In genomic region chr11:9748361-9748970, GRCh38 we compare ENCODE assay signal across 8 cellular contexts.
DNase-seq lines count a peak whose midpoint lies in the region; ATAC-seq, FAIRE-seq and TF ChIP-seq lines count a peak whose summit lies in the region.

No MANE protein-coding gene starts in this region.

- H3K4me3 ChIP-seq in neutrophil (ENCODE audit: low read depth in 1 of 2, low read length in 1 of 2): no peak overlapping the region

- H3K4me1 ChIP-seq in neutrophil (ENCODE audit: control insufficient read depth in 1 of 2, insufficient read depth in 1 of 2, low read depth in 1 of 2, low read length in 1 of 2): no peaks in the 10 kb centered on the region

- ATAC-seq in GM18517 (IDR thresholded peaks at IDR 0.05; ENCODE audit: unreplicated experiment): peak; percentile 59
- peak; percentile 81 for ATAC-seq in HG03045 (IDR thresholded peaks at IDR 0.05; ENCODE audit: unreplicated experiment)

- DNase-seq in AG20443 (ENCODE audit: low spot score) (peak; percentile 78), NCI-H69 (lab: John Stamatoyannopoulos, UW) (peak; percentile 91), fibroblast of gingiva (ENCODE audit: low read depth) (peak; percentile 81), urothelium cell line (ENCODE audit: low spot score) (peak; percentile 47)
- DNase-seq in activated CD8-positive, alpha-beta memory T cell treated with anti-CD3 and anti-CD28 coated beads, Interleukin-2, amount 50 U/mL, for 4 hours: peak; percentile 39

- H3K9me3 ChIP-seq in neutrophil: no peaks in the 10 kb centered on the region

- H3K27me3 ChIP-seq in neutrophil: no peaks in the 10 kb centered on the region

- FAIRE-seq in urothelium cell line (lab: Jason Lieb, UNC): no peak

- peaks cover 20% of the 10 kb centered on the region for H3K36me3 ChIP-seq in neutrophil

- H3K27ac ChIP-seq in neutrophil: no peak overlapping the region

- TF ChIP-seq CTCF in neutrophil (IDR thresholded peaks at IDR 0.05): peak; percentile 12

Comparison
In these comparisons a context has a peak if more than half of its experiments do, and no peak if none do; other contexts are left out.
1. DNase-seq: peak in every context shown above with its lines; median percentile 91 in NCI-H69; 81 in fibroblast of gingiva; 78 in AG20443; 47 in urothelium cell line; 39 in activated CD8-positive, alpha-beta memory T cell treated with anti-CD3 and anti-CD28 coated beads, Interleukin-2, amount 50 U/mL, for 4 hours.